8 cellular contexts compared by ENCODE assay signal in the genomic region with DNA sequence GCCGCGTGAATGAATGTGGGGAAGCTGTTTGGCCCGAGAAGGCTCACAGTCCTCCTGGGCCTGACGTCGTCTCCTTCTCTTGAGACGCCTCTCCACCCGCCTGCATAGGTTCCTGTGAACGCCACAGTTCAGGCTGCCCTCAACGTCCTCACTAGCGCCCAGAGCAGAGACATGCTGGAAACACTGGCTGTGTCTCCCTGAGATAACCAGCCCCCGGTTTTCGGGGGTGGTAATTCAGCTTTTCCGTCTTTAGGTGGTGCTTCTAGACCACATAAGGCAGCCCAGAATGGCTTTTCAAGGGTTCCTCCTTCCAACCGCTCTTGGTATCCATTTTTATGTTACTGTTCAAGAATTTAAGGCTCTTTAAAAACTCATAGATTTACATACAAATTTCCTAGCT.
A peak's percentile ranks its signal among the peaks of the same experiment; 100 is the strongest.
DNase-seq lines count a peak whose midpoint lies in the region; ATAC-seq, FAIRE-seq and TF ChIP-seq lines count a peak whose summit lies in the region.

No MANE protein-coding gene starts in this region.

- TF ChIP-seq EP300 in GM12878 (IDR thresholded peaks at IDR 0.05; ENCODE audit: borderline replicate concordance in 1 of 2, control insufficient read depth in 1 of 2, low read depth in 2 of 2, low read length in 2 of 2), result no peak

- POLR2A ChIA-PET in GM12878 (lab: Charles Lee), result no interaction called here

- no peaks in the 10 kb centered on the region for H3K9me3 ChIP-seq in GM12878 (replicated peaks; ENCODE audit: control insufficient read depth, insufficient read depth, low read length)
- H3K9me3 ChIP-seq in testis, result no peaks in the 10 kb centered on the region

- TF ChIP-seq CTCF in GM12878 (IDR thresholded peaks at IDR 0.05 in 2 of 3, conservative IDR thresholded peaks at IDR 0.05 in 1 of 3; ENCODE audit: control insufficient read depth in 2 of 3, extremely low read depth in 1 of 3, insufficient read depth in 1 of 3, low read depth in 3 of 3, low read length in 3 of 3) (peak in 2 of 3 experiments; percentile 6 to 26; a peak in 2 of 6 replicates), testis (IDR thresholded peaks at IDR 0.05) (peak in 1 of 3 experiments; percentile 21)

- no peak overlapping the region for H2AFZ ChIP-seq in GM12878 (ENCODE audit: control insufficient read depth, low read depth, low read length)

- in situ Hi-C loops in GM12878 (cut with MboI), result no loop called here

- TF ChIP-seq RAD21 in GM12878 (IDR thresholded peaks at IDR 0.05; ENCODE audit: insufficient read depth, low read depth, low read length), result peak; percentile 12; the same call in 1 of the 2 replicates

- H3K36me3 ChIP-seq in GM12878 (ENCODE audit: control insufficient read depth in 2 of 2, insufficient read depth in 2 of 2, low read length in 1 of 2) (no peaks in the 10 kb centered on the region), testis (ENCODE audit: low read depth, missing control alignments) (no peaks in the 10 kb centered on the region)

- RAD21 ChIA-PET in GM12878 (lab: Charles Lee; ENCODE audit: unreplicated experiment), result no interaction called here

- WGBS in GM12878 (ENCODE audit: insufficient coverage, insufficient replicate concordance, low lambda C conversion rate, missing lambda C conversion rate), result 15% methylated on average over 14 of the region's 14 CpGs
- WGBS in testis, 2 donors, result 4 to 6% methylated on average over 14 of the region's 14 CpGs

- H3K9ac ChIP-seq in GM12878 (ENCODE audit: control insufficient read depth, insufficient read depth, low read length), result no peak overlapping the region

- no peak for TF ChIP-seq POLR2A in GM12878 (IDR thresholded peaks at IDR 0.05; ENCODE audit: low read depth, low read length)
- TF ChIP-seq POLR2A in testis (IDR thresholded peaks at IDR 0.05), result no peak

- no TSS peak for BruUV-seq in GM12878 (replicated peaks; lab: Mats Ljungman, UMichigan)

- H3K27me3 ChIP-seq in GM12878 (replicated peaks in 1 of 2; ENCODE audit: control insufficient read depth in 2 of 2, insufficient read depth in 2 of 2, low read length in 1 of 2) (peaks cover 0 to 3% of the 10 kb centered on the region in 2 experiments; a peak in 3 of 4 replicates), testis (no peaks in the 10 kb centered on the region)

- H3K27ac ChIP-seq in GM12878 (ENCODE audit: control insufficient read depth, insufficient read depth) (no peak overlapping the region), testis (no peak overlapping the region)

- no peak for FAIRE-seq in GM12878 (lab: Jason Lieb, UNC)

- H3K79me2 ChIP-seq in GM12878 (ENCODE audit: control insufficient read depth, insufficient read depth, low read length), result no peaks in the 10 kb centered on the region

- no peak overlapping the region for H3K4me2 ChIP-seq in GM12878 (ENCODE audit: control insufficient read depth, insufficient read depth)

- peak; percentile 77 for DNase-seq in D341Med (ENCODE audit: low spot score)
- DNase-seq in NCI-H128 (lab: John Stamatoyannopoulos, UW; ENCODE audit: unreplicated experiment), result peak; percentile 78
- DNase-seq in GM12878 (ENCODE audit: low read depth, low spot score), result no peak
- peak; percentile 86 for DNase-seq in iPS-NIHi7 (ENCODE audit: extremely low spot score)
- DNase-seq in testis, result peak; percentile 33
- DNase-seq in SIG-M5 treated with dmso at 0.1 percent for 504 hours (lab: John Stamatoyannopoulos, UW; ENCODE audit: unreplicated experiment), result no peak
- no peak for DNase-seq in HuH-7.5 (ENCODE audit: low spot score)

- SMC1A ChIA-PET in GM12878 (lab: Charles Lee; ENCODE audit: uncharacterized antibody, unreplicated experiment), result no interaction called here

- H3K4me3 ChIP-seq in GM12878, result no peak overlapping the region
- no peak overlapping the region for H3K4me3 ChIP-seq in testis

- ATAC-seq in GM12878 (no peak), GM19035 (IDR thresholded peaks at IDR 0.05; ENCODE audit: unreplicated experiment) (no peak)

- CTCF ChIA-PET in GM12878 (lab: Yijun Ruan, JAX), result no interaction called here

- intact Hi-C loops in GM12878 (cut with micrococcal nuclease; ENCODE audit: unreplicated experiment), result no loop called here
- intact Hi-C loops in testis (cut with DNase I; ENCODE audit: low total_unique reads), result no loop called here

- H4K20me1 ChIP-seq in GM12878 (ENCODE audit: control insufficient read depth, insufficient read depth), result no peaks in the 10 kb centered on the region

- H3K4me1 ChIP-seq in GM12878 (ENCODE audit: control insufficient read depth, insufficient read depth, low read length) (no peaks in the 10 kb centered on the region), testis (no peaks in the 10 kb centered on the region)

TF ChIP-seq in GM12878, 131 proteins besides CTCF, POLR2A, EP300 and RAD21:
- TF ChIP-seq ZZZ3 (IDR thresholded peaks at IDR 0.05; ENCODE audit: control insufficient read depth, insufficient read length, low read depth), result no peak
- no peak for TF ChIP-seq SRF (IDR thresholded peaks at IDR 0.05; ENCODE audit: low read depth in 2 of 2, low read length in 2 of 2)
- no peak for TF ChIP-seq EZH2 (IDR thresholded peaks at IDR 0.05; ENCODE audit: borderline replicate concordance, control insufficient read depth, low read depth, low read length)
- TF ChIP-seq BMI1 (IDR thresholded peaks at IDR 0.05; ENCODE audit: borderline replicate concordance), result no peak
- TF ChIP-seq TARDBP (IDR thresholded peaks at IDR 0.05; ENCODE audit: borderline replicate concordance), result no peak
- TF ChIP-seq LARP7 (IDR thresholded peaks at IDR 0.05), result no peak
- no peak for TF ChIP-seq CBFB (IDR thresholded peaks at IDR 0.05; ENCODE audit: low read depth)

Comparison
In these comparisons a context has a peak if more than half of its experiments do, and no peak if none do; other contexts are left out.
1. DNase-seq: peak in D341Med (single experiment), NCI-H128 (single experiment), iPS-NIHi7 (single experiment) and testis (single experiment); none in GM12878 (single experiment), SIG-M5 treated with dmso at 0.1 percent for 504 hours (single experiment) and HuH-7.5 (single experiment).